ENCODE assay signal across 1 cellular context in the genomic region with DNA sequence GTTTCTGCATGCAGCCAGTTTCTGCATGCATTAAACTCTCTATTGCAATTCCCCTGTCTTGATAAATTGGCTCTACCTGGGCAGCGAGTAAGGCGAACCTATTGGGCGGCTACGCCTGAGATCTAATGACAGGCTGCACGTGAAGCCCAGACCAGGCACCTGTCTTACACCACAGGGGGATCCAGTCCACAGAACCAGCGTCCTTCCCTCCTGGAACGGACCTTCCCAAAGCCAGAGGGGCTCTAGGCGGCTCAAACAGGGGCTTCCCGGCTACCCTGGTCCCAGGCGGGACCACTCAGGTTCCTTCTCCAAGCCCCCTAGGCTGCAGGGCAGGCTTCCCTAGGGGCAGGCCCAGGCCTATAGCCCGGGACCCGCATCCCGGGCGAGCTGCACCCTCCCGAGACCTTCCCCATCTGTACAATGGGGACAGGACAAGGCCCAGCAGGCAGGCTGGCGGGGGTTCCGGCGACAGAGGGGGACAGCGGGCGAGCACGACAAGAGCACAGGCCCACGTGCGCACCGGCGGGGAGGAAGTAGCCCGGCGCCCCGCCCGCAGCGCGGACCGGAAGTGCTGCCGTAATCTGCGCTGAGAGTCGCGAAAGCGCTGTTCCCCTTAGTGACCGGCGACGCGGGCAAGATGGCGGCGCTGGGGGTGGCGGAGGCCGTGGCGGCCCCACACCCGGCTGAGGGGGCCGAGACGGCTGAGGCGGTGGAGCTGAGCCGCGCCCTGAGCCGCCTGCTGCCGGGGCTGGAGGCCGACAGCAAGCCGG.
TF ChIP-seq lines count a peak whose summit lies in the region.

TSS of gene DNAAF5 (plus strand) at position 616 of the 770 bp plus-strand sequence. CDS start at position 638, 22 bp downstream.

TF ChIP-seq in HepG2, 621 proteins besides CTCF, POLR2A, EP300 and RAD21 (continued from another document and continues in another):
- TF ChIP-seq ONECUT2 (CRISPR knock-in tag; IDR thresholded peaks at IDR 0.05) (no peak), BHLHE40 (IDR thresholded peaks at IDR 0.05; ENCODE audit: low read length) (peak; percentile 74), ZNF326 (CRISPR knock-in tag; IDR thresholded peaks at IDR 0.05; ENCODE audit: borderline replicate concordance) (no peak), KLF9 (CRISPR knock-in tag; IDR thresholded peaks at IDR 0.05; ENCODE audit: low read depth) (0 out of 2 replicates have a peak, but pooled peaks have one; percentile 37), DDIT3 (CRISPR knock-in tag; IDR thresholded peaks at IDR 0.05) (no peak), DR1 (CRISPR knock-in tag; IDR thresholded peaks at IDR 0.05) (peak; percentile 24; the same call in 1 of the 2 replicates), LCORL (IDR thresholded peaks at IDR 0.05) (no peak), LCORL (CRISPR knock-in tag; IDR thresholded peaks at IDR 0.05) (peak; percentile 50; the same call in 1 of the 2 replicates), ZBTB7B (CRISPR knock-in tag; IDR thresholded peaks at IDR 0.05) (peak; percentile 55; the same call in 1 of the 2 replicates), ZNF883 (CRISPR knock-in tag; IDR thresholded peaks at IDR 0.05; ENCODE audit: not compliant biosample characterization) (peak; percentile 64), ZFP37 (CRISPR knock-in tag; IDR thresholded peaks at IDR 0.05; ENCODE audit: borderline replicate concordance) (no peak), ARNTL (CRISPR knock-in tag; IDR thresholded peaks at IDR 0.05) (peak; percentile 93), ZBTB26 (CRISPR knock-in tag; IDR thresholded peaks at IDR 0.05; ENCODE audit: borderline replicate concordance) (peak; percentile 33; the same call in 1 of the 2 replicates), CCDC6 (CRISPR knock-in tag; IDR thresholded peaks at IDR 0.05) (peak; percentile 76; the same call in 1 of the 2 replicates), TSC22D2 (CRISPR knock-in tag; IDR thresholded peaks at IDR 0.05; ENCODE audit: borderline replicate concordance) (peak; percentile 71; the same call in 1 of the 2 replicates), TOPORS (CRISPR knock-in tag; IDR thresholded peaks at IDR 0.05) (peak; percentile 70; the same call in 1 of the 2 replicates), SYNCRIP (IDR thresholded peaks at IDR 0.05; ENCODE audit: insufficient read depth, low read depth, low read length) (no peak), NR2F1 (CRISPR knock-in tag; IDR thresholded peaks at IDR 0.05) (no peak), ERF (CRISPR knock-in tag; IDR thresholded peaks at IDR 0.05) (peak; percentile 77), ZNF292 (CRISPR knock-in tag; IDR thresholded peaks at IDR 0.05; ENCODE audit: borderline replicate concordance, low read depth) (no peak), RBFOX2 (IDR thresholded peaks at IDR 0.05; ENCODE audit: low read depth, low read length) (peak; percentile 95), SIX4 (CRISPR knock-in tag; IDR thresholded peaks at IDR 0.05) (peak; percentile 17; the same call in 1 of the 2 replicates)
- TF ChIP-seq, protein P1, sequence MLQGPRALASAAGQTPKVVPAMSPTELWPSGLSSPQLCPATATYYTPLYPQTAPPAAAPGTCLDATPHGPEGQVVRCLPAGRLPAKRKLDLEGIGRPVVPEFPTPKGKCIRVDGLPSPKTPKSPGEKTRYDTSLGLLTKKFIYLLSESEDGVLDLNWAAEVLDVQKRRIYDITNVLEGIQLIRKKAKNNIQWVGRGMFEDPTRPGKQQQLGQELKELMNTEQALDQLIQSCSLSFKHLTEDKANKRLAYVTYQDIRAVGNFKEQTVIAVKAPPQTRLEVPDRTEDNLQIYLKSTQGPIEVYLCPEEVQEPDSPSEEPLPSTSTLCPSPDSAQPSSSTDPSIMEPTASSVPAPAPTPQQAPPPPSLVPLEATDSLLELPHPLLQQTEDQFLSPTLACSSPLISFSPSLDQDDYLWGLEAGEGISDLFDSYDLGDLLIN (CRISPR knock-in tag; IDR thresholded peaks at IDR 0.05; ENCODE audit: borderline replicate concordance) = no peak
- TF ChIP-seq, protein P2, sequence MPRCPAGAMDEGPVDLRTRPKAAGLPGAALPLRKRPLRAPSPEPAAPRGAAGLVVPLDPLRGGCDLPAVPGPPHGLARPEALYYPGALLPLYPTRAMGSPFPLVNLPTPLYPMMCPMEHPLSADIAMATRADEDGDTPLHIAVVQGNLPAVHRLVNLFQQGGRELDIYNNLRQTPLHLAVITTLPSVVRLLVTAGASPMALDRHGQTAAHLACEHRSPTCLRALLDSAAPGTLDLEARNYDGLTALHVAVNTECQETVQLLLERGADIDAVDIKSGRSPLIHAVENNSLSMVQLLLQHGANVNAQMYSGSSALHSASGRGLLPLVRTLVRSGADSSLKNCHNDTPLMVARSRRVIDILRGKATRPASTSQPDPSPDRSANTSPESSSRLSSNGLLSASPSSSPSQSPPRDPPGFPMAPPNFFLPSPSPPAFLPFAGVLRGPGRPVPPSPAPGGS (CRISPR knock-in tag; IDR thresholded peaks at IDR 0.05) = no peak; the same call in none of the 2 replicates
- TF ChIP-seq, protein P3, sequence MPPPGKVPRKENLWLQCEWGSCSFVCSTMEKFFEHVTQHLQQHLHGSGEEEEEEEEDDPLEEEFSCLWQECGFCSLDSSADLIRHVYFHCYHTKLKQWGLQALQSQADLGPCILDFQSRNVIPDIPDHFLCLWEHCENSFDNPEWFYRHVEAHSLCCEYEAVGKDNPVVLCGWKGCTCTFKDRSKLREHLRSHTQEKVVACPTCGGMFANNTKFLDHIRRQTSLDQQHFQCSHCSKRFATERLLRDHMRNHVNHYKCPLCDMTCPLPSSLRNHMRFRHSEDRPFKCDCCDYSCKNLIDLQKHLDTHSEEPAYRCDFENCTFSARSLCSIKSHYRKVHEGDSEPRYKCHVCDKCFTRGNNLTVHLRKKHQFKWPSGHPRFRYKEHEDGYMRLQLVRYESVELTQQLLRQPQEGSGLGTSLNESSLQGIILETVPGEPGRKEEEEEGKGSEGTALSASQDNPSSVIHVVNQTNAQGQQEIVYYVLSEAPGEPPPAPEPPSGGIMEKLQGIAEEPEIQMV (CRISPR knock-in tag; IDR thresholded peaks at IDR 0.05; ENCODE audit: low read depth) = no peak
- TF ChIP-seq, protein P4, sequence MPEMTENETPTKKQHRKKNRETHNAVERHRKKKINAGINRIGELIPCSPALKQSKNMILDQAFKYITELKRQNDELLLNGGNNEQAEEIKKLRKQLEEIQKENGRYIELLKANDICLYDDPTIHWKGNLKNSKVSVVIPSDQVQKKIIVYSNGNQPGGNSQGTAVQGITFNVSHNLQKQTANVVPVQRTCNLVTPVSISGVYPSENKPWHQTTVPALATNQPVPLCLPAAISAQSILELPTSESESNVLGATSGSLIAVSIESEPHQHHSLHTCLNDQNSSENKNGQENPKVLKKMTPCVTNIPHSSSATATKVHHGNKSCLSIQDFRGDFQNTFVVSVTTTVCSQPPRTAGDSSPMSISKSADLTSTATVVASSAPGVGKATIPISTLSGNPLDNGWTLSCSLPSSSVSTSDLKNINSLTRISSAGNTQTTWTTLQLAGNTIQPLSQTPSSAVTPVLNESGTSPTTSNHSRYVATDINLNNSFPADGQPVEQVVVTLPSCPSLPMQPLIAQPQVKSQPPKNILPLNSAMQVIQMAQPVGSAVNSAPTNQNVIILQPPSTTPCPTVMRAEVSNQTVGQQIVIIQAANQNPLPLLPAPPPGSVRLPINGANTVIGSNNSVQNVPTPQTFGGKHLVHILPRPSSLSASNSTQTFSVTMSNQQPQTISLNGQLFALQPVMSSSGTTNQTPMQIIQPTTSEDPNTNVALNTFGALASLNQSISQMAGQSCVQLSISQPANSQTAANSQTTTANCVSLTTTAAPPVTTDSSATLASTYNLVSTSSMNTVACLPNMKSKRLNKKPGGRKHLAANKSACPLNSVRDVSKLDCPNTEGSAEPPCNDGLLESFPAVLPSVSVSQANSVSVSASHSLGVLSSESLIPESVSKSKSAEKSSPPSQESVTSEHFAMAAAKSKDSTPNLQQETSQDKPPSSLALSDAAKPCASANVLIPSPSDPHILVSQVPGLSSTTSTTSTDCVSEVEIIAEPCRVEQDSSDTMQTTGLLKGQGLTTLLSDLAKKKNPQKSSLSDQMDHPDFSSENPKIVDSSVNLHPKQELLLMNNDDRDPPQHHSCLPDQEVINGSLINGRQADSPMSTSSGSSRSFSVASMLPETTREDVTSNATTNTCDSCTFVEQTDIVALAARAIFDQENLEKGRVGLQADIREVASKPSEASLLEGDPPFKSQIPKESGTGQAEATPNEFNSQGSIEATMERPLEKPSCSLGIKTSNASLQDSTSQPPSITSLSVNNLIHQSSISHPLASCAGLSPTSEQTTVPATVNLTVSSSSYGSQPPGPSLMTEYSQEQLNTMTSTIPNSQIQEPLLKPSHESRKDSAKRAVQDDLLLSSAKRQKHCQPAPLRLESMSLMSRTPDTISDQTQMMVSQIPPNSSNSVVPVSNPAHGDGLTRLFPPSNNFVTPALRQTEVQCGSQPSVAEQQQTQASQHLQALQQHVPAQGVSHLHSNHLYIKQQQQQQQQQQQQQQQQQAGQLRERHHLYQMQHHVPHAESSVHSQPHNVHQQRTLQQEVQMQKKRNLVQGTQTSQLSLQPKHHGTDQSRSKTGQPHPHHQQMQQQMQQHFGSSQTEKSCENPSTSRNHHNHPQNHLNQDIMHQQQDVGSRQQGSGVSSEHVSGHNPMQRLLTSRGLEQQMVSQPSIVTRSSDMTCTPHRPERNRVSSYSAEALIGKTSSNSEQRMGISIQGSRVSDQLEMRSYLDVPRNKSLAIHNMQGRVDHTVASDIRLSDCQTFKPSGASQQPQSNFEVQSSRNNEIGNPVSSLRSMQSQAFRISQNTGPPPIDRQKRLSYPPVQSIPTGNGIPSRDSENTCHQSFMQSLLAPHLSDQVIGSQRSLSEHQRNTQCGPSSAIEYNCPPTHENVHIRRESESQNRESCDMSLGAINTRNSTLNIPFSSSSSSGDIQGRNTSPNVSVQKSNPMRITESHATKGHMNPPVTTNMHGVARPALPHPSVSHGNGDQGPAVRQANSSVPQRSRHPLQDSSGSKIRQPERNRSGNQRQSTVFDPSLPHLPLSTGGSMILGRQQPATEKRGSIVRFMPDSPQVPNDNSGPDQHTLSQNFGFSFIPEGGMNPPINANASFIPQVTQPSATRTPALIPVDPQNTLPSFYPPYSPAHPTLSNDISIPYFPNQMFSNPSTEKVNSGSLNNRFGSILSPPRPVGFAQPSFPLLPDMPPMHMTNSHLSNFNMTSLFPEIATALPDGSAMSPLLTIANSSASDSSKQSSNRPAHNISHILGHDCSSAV (CRISPR knock-in tag; IDR thresholded peaks at IDR 0.05; ENCODE audit: borderline replicate concordance) = 0 out of 2 replicates have a peak, but pooled peaks have one; percentile 64
- TF ChIP-seq, protein P5, sequence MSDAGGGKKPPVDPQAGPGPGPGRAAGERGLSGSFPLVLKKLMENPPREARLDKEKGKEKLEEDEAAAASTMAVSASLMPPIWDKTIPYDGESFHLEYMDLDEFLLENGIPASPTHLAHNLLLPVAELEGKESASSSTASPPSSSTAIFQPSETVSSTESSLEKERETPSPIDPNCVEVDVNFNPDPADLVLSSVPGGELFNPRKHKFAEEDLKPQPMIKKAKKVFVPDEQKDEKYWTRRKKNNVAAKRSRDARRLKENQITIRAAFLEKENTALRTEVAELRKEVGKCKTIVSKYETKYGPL (CRISPR knock-in tag; IDR thresholded peaks at IDR 0.05) = no peak
- TF ChIP-seq, protein P6, sequence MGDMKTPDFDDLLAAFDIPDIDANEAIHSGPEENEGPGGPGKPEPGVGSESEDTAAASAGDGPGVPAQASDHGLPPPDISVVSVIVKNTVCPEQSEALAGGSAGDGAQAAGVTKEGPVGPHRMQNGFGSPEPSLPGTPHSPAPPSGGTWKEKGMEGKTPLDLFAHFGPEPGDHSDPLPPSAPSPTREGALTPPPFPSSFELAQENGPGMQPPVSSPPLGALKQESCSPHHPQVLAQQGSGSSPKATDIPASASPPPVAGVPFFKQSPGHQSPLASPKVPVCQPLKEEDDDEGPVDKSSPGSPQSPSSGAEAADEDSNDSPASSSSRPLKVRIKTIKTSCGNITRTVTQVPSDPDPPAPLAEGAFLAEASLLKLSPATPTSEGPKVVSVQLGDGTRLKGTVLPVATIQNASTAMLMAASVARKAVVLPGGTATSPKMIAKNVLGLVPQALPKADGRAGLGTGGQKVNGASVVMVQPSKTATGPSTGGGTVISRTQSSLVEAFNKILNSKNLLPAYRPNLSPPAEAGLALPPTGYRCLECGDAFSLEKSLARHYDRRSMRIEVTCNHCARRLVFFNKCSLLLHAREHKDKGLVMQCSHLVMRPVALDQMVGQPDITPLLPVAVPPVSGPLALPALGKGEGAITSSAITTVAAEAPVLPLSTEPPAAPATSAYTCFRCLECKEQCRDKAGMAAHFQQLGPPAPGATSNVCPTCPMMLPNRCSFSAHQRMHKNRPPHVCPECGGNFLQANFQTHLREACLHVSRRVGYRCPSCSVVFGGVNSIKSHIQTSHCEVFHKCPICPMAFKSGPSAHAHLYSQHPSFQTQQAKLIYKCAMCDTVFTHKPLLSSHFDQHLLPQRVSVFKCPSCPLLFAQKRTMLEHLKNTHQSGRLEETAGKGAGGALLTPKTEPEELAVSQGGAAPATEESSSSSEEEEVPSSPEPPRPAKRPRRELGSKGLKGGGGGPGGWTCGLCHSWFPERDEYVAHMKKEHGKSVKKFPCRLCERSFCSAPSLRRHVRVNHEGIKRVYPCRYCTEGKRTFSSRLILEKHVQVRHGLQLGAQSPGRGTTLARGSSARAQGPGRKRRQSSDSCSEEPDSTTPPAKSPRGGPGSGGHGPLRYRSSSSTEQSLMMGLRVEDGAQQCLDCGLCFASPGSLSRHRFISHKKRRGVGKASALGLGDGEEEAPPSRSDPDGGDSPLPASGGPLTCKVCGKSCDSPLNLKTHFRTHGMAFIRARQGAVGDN (CRISPR knock-in tag; IDR thresholded peaks at IDR 0.05) = peak; percentile 96
